In the genomic region with DNA sequence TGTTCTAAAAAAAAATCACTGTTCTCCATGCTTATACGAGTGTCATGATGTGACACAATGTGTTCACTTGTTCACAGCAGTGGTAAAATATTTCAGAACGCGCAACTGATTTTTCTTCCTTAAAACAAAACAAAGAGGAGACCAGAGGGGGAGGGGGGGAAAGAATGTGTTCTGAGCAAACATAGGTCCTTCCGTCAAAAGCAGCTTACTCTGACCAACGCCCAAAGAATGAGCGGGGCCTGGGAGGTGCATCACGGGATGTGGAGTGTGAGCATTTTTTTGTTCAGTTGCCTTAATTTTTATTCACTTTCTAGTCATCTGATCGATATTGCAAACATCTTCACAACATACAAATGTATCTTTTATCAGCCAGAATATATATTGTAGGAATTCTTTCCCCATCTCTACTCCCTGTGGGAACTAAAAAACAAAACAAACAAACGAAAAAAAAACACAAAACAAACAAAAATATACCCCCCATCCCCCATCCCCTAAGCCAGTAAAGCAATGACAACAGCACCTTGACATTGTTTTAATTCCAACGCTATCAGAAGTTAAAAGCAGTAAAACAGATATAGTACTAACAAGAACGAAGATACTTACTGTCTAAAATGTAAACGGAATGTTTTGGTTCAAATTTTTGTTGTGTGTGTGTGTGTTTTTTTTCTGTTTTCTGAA, we compare ENCODE assay signal across 14 cellular contexts. TPM values are rescaled to one million over a fixed set of nuclear protein-coding genes. Genes with fewer than 3 reads are reported as not detected.
DNase-seq lines count a peak whose midpoint lies in the region; ATAC-seq, FAIRE-seq and TF ChIP-seq lines count a peak whose summit lies in the region.
"Had no signal": no experiment of that assay in that cellular context is flagged by ENCODE, and none has a peak within 500 bp of the region (broad histone marks: within the 10 kb centered on the region; RNA-seq: fewer than 3 reads in every experiment).

No MANE protein-coding gene starts in this region.

- H3K27me3 ChIP-seq in astrocyte (ENCODE audit: insufficient read depth, low read length) (no peaks in the 10 kb centered on the region), lung (ENCODE audit: control insufficient read depth, insufficient read depth) (no peaks in the 10 kb centered on the region), transverse colon (no peaks in the 10 kb centered on the region), vagina (no peaks in the 10 kb centered on the region)

- ATAC-seq in lung (ENCODE audit: insufficient read depth, low FRiP score), result peak; percentile 67

- peak overlapping the region; percentile 71 for H3K4me3 Mint-ChIP-seq in HFFc6
- H3K4me3 Mint-ChIP-seq in astrocyte (ENCODE audit: unreplicated experiment), result no peak overlapping the region
- H3K4me3 Mint-ChIP-seq: CD4-positive, alpha-beta T cell had no signal

- H3K27ac Mint-ChIP-seq in HFFc6 (peak overlapping the region; percentile 81), astrocyte (ENCODE audit: unreplicated experiment) (peak overlapping the region; percentile 56)
- H3K27ac Mint-ChIP-seq: CD4-positive, alpha-beta T cell had no signal

- no peak overlapping the region for H3K4me3 ChIP-seq in astrocyte (ENCODE audit: insufficient read depth, low read depth, low read length)
- H3K4me3 ChIP-seq in foreskin fibroblast (ENCODE audit: low read depth in 1 of 2, low read length in 2 of 2), result no peak overlapping the region
- no peak overlapping the region for H3K4me3 ChIP-seq in lung
- H3K4me3 ChIP-seq in transverse colon, result no peak overlapping the region
- no peak overlapping the region for H3K4me3 ChIP-seq in vagina

- in situ Hi-C loops in transverse colon (cut with MboI; ENCODE audit: low pct_ligation_motif_present in 1 of 4, low pct_unique_long_range_greater_than_20kb in 1 of 4, low sequenced_read_pairs in 3 of 4), result loop anchor here in 1 of 4 donors (25.0 kb wide), 1 partner anchor 95 kb away; no protein-coding TSS in a partner anchor

- 77 to 79% methylated on average over 12 of the region's 12 CpGs for WGBS in lung, 2 donors
- 89 to 94% methylated on average over 12 of the region's 12 CpGs for WGBS in transverse colon (ENCODE audit: low coverage in 1 of 2), 2 donors

- H4K20me1 ChIP-seq in astrocyte (ENCODE audit: insufficient read depth, low read length), result peaks cover 62% of the 10 kb centered on the region

- H3K4me1 ChIP-seq in astrocyte (ENCODE audit: insufficient read depth, low read length) (no peaks in the 10 kb centered on the region), lung (ENCODE audit: control insufficient read depth in 2 of 2, insufficient read depth in 2 of 2, low read length in 2 of 2) (no peaks in the 10 kb centered on the region), transverse colon (no peaks in the 10 kb centered on the region), vagina (no peaks in the 10 kb centered on the region)

- no peak overlapping the region for H3K4me2 ChIP-seq in astrocyte (ENCODE audit: low read length)

- H3K79me2 ChIP-seq in astrocyte (ENCODE audit: insufficient read depth, low read length), result peaks cover 57% of the 10 kb centered on the region

- no peak for TF ChIP-seq POLR2A in transverse colon (IDR thresholded peaks at IDR 0.05)
- no peak for TF ChIP-seq POLR2A in vagina (IDR thresholded peaks at IDR 0.05)

- H3K4me1 Mint-ChIP-seq in HFFc6 (ENCODE audit: low read depth) (peaks cover 95% of the 10 kb centered on the region), astrocyte (ENCODE audit: low read depth, unreplicated experiment) (peaks cover 10% of the 10 kb centered on the region)

- no peak overlapping the region for H3K9ac ChIP-seq in astrocyte (ENCODE audit: low read length)

- no peaks in the 10 kb centered on the region for H3K9me3 ChIP-seq in astrocyte (ENCODE audit: insufficient read depth, low read depth, low read length)
- H3K9me3 ChIP-seq in lung (ENCODE audit: control insufficient read depth in 2 of 2, insufficient read depth in 1 of 2, low read length in 1 of 2), result no peaks in the 10 kb centered on the region
- no peaks in the 10 kb centered on the region for H3K9me3 ChIP-seq in transverse colon
- no peaks in the 10 kb centered on the region for H3K9me3 ChIP-seq in vagina

- no peak overlapping the region for H2AFZ ChIP-seq in astrocyte (ENCODE audit: low read depth, low read length)

- H3K36me3 ChIP-seq in astrocyte (ENCODE audit: insufficient read depth, low read length) (peaks cover 31% of the 10 kb centered on the region), lung (ENCODE audit: control insufficient read depth in 2 of 2, insufficient read depth in 2 of 2, low read length in 2 of 2) (no peaks in the 10 kb centered on the region), transverse colon (peaks cover 0 to 6% (median 0%) of the 10 kb centered on the region in 4 donors), vagina (peaks cover 0 to 9% of the 10 kb centered on the region in 2 donors)

- peaks cover 8% of the 10 kb centered on the region for H3K9me3 Mint-ChIP-seq in HFFc6
- no peaks in the 10 kb centered on the region for H3K9me3 Mint-ChIP-seq in astrocyte (ENCODE audit: unreplicated experiment)
- H3K9me3 Mint-ChIP-seq: CD4-positive, alpha-beta T cell had no signal

- DNase-seq in HFFc6, result no peak
- no peak for DNase-seq in astrocyte (ENCODE audit: low read depth)
- peak; percentile 17 to 54 for DNase-seq in foreskin fibroblast
- no peak for DNase-seq in lung (ENCODE audit: low spot score)
- DNase-seq in transverse colon, result no peak
- no peak for DNase-seq in vagina (ENCODE audit: extremely low spot score in 2 of 2)
- DNase-seq in GM19239 (ENCODE audit: insufficient read length, low spot score), result no peak
- no peak for DNase-seq in NK-92 treated with Interleukin-12 subunit alpha and Interleukin-12 subunit beta, amount 100 ng/mL, for 24 hours (lab: John Stamatoyannopoulos, UW)
- DNase-seq: 8988T; C1 segment of cervical spinal cord; Calu3; CD4-positive, alpha-beta T cell; DMS 273 treated with DMSO at 0.1 percent for 48 hours; HCEC 1CT had no signal

- intact Hi-C loops in transverse colon (cut with DNase I; ENCODE audit: low total_unique reads) (no loop called here), vagina (cut with DNase I) (no loop called here)

- H3K36me3 Mint-ChIP-seq in HFFc6 (ENCODE audit: low read depth) (peaks cover 93% of the 10 kb centered on the region), astrocyte (ENCODE audit: low read depth, unreplicated experiment) (peaks cover 24% of the 10 kb centered on the region)

- no peak for TF ChIP-seq CTCF in HFFc6 (IDR thresholded peaks at IDR 0.05)
- no peak for TF ChIP-seq CTCF in astrocyte (IDR thresholded peaks at IDR 0.05; ENCODE audit: insufficient read depth, low read depth, low read length)
- TF ChIP-seq CTCF in foreskin fibroblast (IDR thresholded peaks at IDR 0.05; ENCODE audit: low read depth, low read length), result no peak
- TF ChIP-seq CTCF in lung (IDR thresholded peaks at IDR 0.05; ENCODE audit: control extremely low read depth, extremely low read depth), result no peak
- TF ChIP-seq CTCF in transverse colon (IDR thresholded peaks at IDR 0.05), result no peak
- no peak for TF ChIP-seq CTCF in vagina (IDR thresholded peaks at IDR 0.05)

- TF ChIP-seq EP300 in transverse colon (IDR thresholded peaks at IDR 0.05; ENCODE audit: low read depth), result no peak

- FAIRE-seq in astrocyte (lab: Jason Lieb, UNC), result no peak
- FAIRE-seq in GM19239 (lab: Jason Lieb, UNC), result no peak

- H3K27ac ChIP-seq in astrocyte (ENCODE audit: low read depth, low read length), result no peak overlapping the region
- no peak overlapping the region for H3K27ac ChIP-seq in lung (ENCODE audit: low read depth in 1 of 2, low read length in 1 of 2)
- H3K27ac ChIP-seq in transverse colon, result no peak overlapping the region
- no peak overlapping the region for H3K27ac ChIP-seq in vagina

- H3K27me3 Mint-ChIP-seq in HFFc6 (ENCODE audit: insufficient read depth) (peaks cover 30% of the 10 kb centered on the region), astrocyte (ENCODE audit: low read depth, unreplicated experiment) (no peaks in the 10 kb centered on the region)
- H3K27me3 Mint-ChIP-seq: CD4-positive, alpha-beta T cell had no signal

RNA-seq across cellular contexts. Expression of a gene that starts 43.3 kb away (rescaled TPM):
- total RNA-seq in HFFc6 (2021; fragmentation: NEBNext Ultra II Directional; extraction: Animal tissue kit (Norgen Biotek cat#: 25700)), result 10 to 100 TPM; 62.1 to 92.2 (median 90.0) TPM
- total RNA-seq in astrocyte (24.4 and 27.2 TPM in 2 replicates), lung (1 to 10 TPM; 1.4 TPM), transverse colon (under 1 TPM in 2 of 4 donors, not detected in 2; 0.14 to 0.64 TPM), vagina (0.25 TPM)
- 1 to 10 TPM in 1 of 2 donors, under 1 TPM in 1; 0.38 to 1.6 TPM for polyA plus RNA-seq in lung
- total RNA-seq: CD4-positive, alpha-beta T cell had no signal

Comparison
In these comparisons a context has a peak if more than half of its experiments do, and no peak if none do; other contexts are left out.
1. DNase-seq: peak in foreskin fibroblast (2 of 2); none in HFFc6 (single experiment), astrocyte (single experiment), lung (single experiment), transverse colon (single experiment), vagina (0 of 2), GM19239 (single experiment) and NK-92 treated with Interleukin-12 subunit alpha and Interleukin-12 subunit beta, amount 100 ng/mL, for 24 hours (single experiment).
2. RNA of a gene that starts 43.3 kb away (total RNA-seq): 62.1 to 92.2 TPM in HFFc6 and 24.4 to 27.2 TPM in astrocyte; 1.4 TPM in lung, 0.25 TPM in vagina (single experiment) and 0.14 to 0.64 TPM in transverse colon; every median in the first group is over 10 times any median in the second.